8 cellular contexts compared by ENCODE assay signal in the genomic region with DNA sequence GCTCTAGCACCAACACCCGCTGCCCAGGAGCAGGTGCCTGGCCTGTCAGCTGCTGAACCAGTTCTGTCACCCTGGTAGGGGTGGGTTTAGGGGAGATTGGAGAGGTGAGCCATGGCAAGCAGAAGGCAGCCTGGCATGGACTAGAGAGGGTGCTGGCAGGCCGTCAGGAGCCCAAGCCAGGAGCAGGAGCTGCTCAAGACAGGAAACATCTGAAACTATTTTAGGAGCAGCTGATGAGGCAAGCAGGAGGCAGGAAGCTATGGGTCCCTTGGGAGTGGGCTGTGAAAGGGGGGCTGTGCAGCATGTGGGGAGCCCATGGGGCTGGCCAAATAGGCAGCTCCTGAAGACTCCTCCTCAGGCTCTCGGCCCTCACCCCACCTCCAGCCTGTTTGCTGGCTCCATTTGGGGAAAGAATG. TPM values are rescaled to one million over a fixed set of nuclear protein-coding genes. Genes with fewer than 3 reads are reported as not detected.
DNase-seq lines count a peak whose midpoint lies in the region; ATAC-seq and TF ChIP-seq lines count a peak whose summit lies in the region.

No MANE protein-coding gene starts in this region.

- peaks cover 72% of the 10 kb centered on the region for H3K4me1 Mint-ChIP-seq in stimulated activated naive CD8-positive, alpha-beta T cell treated with anti-CD3 and anti-CD28 coated beads, Interleukin-15, amount 100 ng/mL, for 72 hours

- H3K27me3 ChIP-seq in BE2C (no peaks in the 10 kb centered on the region), adrenal gland (no peaks in the 10 kb centered on the region), iPS-20b (ENCODE audit: insufficient read depth, low read length) (peaks cover 45% of the 10 kb centered on the region)

- WGBS in adrenal gland, 4 donors = 39 to 70% (median 52%) methylated on average over 1 to 3 of the region's 3 CpGs

- no peak for ATAC-seq in stimulated activated naive CD8-positive, alpha-beta T cell treated with anti-CD3 and anti-CD28 coated beads, Interleukin-15, amount 100 ng/mL, for 72 hours

- in situ Hi-C loops in KBM-7 (cut with MboI; ENCODE audit: low pct_unique_long_range_greater_than_20kb, low sequenced_read_pairs) = no loop called here

- H3K27ac Mint-ChIP-seq in stimulated activated naive CD8-positive, alpha-beta T cell treated with anti-CD3 and anti-CD28 coated beads, Interleukin-15, amount 100 ng/mL, for 72 hours = peak overlapping the region in 1 of 2 donors; percentile 81

- H3K9me3 Mint-ChIP-seq in stimulated activated naive CD8-positive, alpha-beta T cell treated with anti-CD3 and anti-CD28 coated beads, Interleukin-15, amount 100 ng/mL, for 72 hours = no peaks in the 10 kb centered on the region

- TF ChIP-seq POLR2A in adrenal gland (IDR thresholded peaks at IDR 0.05) = no peak

- intact Hi-C loops in adrenal gland (cut with DNase I) = loop anchor here in 1 of 2 donors (10.0 kb wide), 1 partner anchor 99 kb away; a partner anchor contains a TSS

- no peaks in the 10 kb centered on the region for H3K36me3 ChIP-seq in BE2C
- H3K36me3 ChIP-seq in adrenal gland (replicated peaks in 1 of 2) = peaks cover 0 to 15% of the 10 kb centered on the region in 2 donors
- H3K36me3 ChIP-seq in iPS-20b (ENCODE audit: insufficient read depth, low read depth, low read length) = no peaks in the 10 kb centered on the region

- peak overlapping the region; percentile 2 to 76 for H3K4me3 Mint-ChIP-seq in stimulated activated naive CD8-positive, alpha-beta T cell treated with anti-CD3 and anti-CD28 coated beads, Interleukin-15, amount 100 ng/mL, for 72 hours

- DNase-seq in BE2C (peak; percentile 28), KBM-7 (peak; percentile 93), adrenal gland (peak; percentile 56 to 87 (median 61)), HCEC 1CT (no peak)
- no peak for DNase-seq in stimulated activated naive CD8-positive, alpha-beta T cell treated with anti-CD3 and anti-CD28 coated beads, Interleukin-15, amount 100 ng/mL, for 72 hours
- no peak for DNase-seq in stimulated activated CD8-positive, alpha-beta memory T cell treated with anti-CD3 and anti-CD28 coated beads, Interleukin-4, amount 100 ng/mL, for 48 hours
- no peak for DNase-seq in activated CD4-positive, alpha-beta T cell treated with anti-CD3 and anti-CD28 coated beads, Interleukin-2, amount 50 U/mL, for 4 hours

- H3K4me3 ChIP-seq in BE2C (ENCODE audit: low read depth, low read length) (no peak overlapping the region), adrenal gland (no peak overlapping the region), iPS-20b (ENCODE audit: low read length) (no peak overlapping the region)

- peaks cover 11% of the 10 kb centered on the region for H3K4me1 ChIP-seq in BE2C
- H3K4me1 ChIP-seq in adrenal gland (replicated peaks in 1 of 2) = peaks cover 7 to 45% of the 10 kb centered on the region in 2 donors
- peaks cover 5% of the 10 kb centered on the region; the same call in 1 of the 2 replicates for H3K4me1 ChIP-seq in iPS-20b (ENCODE audit: insufficient read depth, low read length)

- no peak overlapping the region; the same call in 1 of the 2 replicates for H3K9ac ChIP-seq in iPS-20b (ENCODE audit: low read depth, low read length)

- peaks cover 22% of the 10 kb centered on the region for H3K27me3 Mint-ChIP-seq in stimulated activated naive CD8-positive, alpha-beta T cell treated with anti-CD3 and anti-CD28 coated beads, Interleukin-15, amount 100 ng/mL, for 72 hours

- TF ChIP-seq CTCF in BE2C (IDR thresholded peaks at IDR 0.05; ENCODE audit: low read depth, low read length) (no peak), adrenal gland (IDR thresholded peaks at IDR 0.05) (no peak)

- H3K9me3 ChIP-seq in BE2C (no peaks in the 10 kb centered on the region), adrenal gland (replicated peaks in 1 of 3) (no peaks in the 10 kb centered on the region), iPS-20b (ENCODE audit: insufficient read depth, low read depth, low read length) (no peaks in the 10 kb centered on the region)

- H3K27ac ChIP-seq in adrenal gland (peak overlapping the region; percentile 21 to 87 (median 43)), iPS-20b (ENCODE audit: low read length) (peak overlapping the region; percentile 11)

RNA-seq across cellular contexts. Expression of a gene that starts 2.3 kb away (rescaled TPM):
- 75.9 TPM for polyA plus RNA-seq in BE2C (2012; ENCODE audit: insufficient read depth, insufficient read length, low read depth)
- 1 to 10 TPM; 1.8 to 5.5 (median 2.9) TPM for total RNA-seq in adrenal gland
- polyA plus RNA-seq in adrenal gland = 10 to 100 TPM in 1 of 3 donors, 1 to 10 TPM in 1, under 1 TPM in 1; 0.35 to 15.2 (median 6.3) TPM

RNA-seq across cellular contexts. Expression of a gene that starts 5.7 kb away (rescaled TPM):
- polyA plus RNA-seq in BE2C (2012; ENCODE audit: insufficient read depth, insufficient read length, low read depth) = 0.36 TPM
- under 1 TPM in 2 of 8 donors, not detected in 6; 0.23 to 0.25 TPM for total RNA-seq in adrenal gland
- polyA plus RNA-seq in adrenal gland = under 1 TPM in 1 of 3 donors, not detected in 2; 0.17 TPM

RNA-seq across cellular contexts. Expression of a gene that starts 8.4 kb away (rescaled TPM):
- polyA plus RNA-seq in BE2C (2012; ENCODE audit: insufficient read depth, insufficient read length, low read depth) = 8.1 TPM
- 100 to 1,000 TPM in 1 of 8 donors, 10 to 100 TPM in 7; 27.8 to 102 (median 60.0) TPM for total RNA-seq in adrenal gland
- polyA plus RNA-seq in adrenal gland = 100 to 1,000 TPM in 2 of 3 donors, 10 to 100 TPM in 1; 17.5 to 232 (median 136) TPM

RNA-seq across cellular contexts. Expression of a gene that starts 19.0 kb away (rescaled TPM):
- 62.8 TPM for polyA plus RNA-seq in BE2C (2012; ENCODE audit: insufficient read depth, insufficient read length, low read depth)
- 10 to 100 TPM; 36.3 to 73.9 (median 53.2) TPM for total RNA-seq in adrenal gland
- polyA plus RNA-seq in adrenal gland = 10 to 100 TPM; 12.3 to 29.5 (median 14.2) TPM

RNA-seq across cellular contexts. Expression of a gene that starts 51.0 kb away (rescaled TPM):
- polyA plus RNA-seq in BE2C (2012; ENCODE audit: insufficient read depth, insufficient read length, low read depth) = 7.8 TPM
- 1 to 10 TPM in 7 of 8 donors, under 1 TPM in 1; 0.60 to 6.3 (median 2.2) TPM for total RNA-seq in adrenal gland
- 1 to 10 TPM; 2.1 to 3.3 (median 2.2) TPM for polyA plus RNA-seq in adrenal gland

Comparison
In these comparisons a context has a peak if more than half of its experiments do, and no peak if none do; other contexts are left out.
1. DNase-seq: peak in BE2C (single experiment), KBM-7 (single experiment) and adrenal gland (7 of 7); none in stimulated activated naive CD8-positive, alpha-beta T cell treated with anti-CD3 and anti-CD28 coated beads, Interleukin-15, amount 100 ng/mL, for 72 hours (0 of 2), HCEC 1CT (single experiment), stimulated activated CD8-positive, alpha-beta memory T cell treated with anti-CD3 and anti-CD28 coated beads, Interleukin-4, amount 100 ng/mL, for 48 hours (single experiment) and activated CD4-positive, alpha-beta T cell treated with anti-CD3 and anti-CD28 coated beads, Interleukin-2, amount 50 U/mL, for 4 hours (0 of 2).